In the genomic region with DNA sequence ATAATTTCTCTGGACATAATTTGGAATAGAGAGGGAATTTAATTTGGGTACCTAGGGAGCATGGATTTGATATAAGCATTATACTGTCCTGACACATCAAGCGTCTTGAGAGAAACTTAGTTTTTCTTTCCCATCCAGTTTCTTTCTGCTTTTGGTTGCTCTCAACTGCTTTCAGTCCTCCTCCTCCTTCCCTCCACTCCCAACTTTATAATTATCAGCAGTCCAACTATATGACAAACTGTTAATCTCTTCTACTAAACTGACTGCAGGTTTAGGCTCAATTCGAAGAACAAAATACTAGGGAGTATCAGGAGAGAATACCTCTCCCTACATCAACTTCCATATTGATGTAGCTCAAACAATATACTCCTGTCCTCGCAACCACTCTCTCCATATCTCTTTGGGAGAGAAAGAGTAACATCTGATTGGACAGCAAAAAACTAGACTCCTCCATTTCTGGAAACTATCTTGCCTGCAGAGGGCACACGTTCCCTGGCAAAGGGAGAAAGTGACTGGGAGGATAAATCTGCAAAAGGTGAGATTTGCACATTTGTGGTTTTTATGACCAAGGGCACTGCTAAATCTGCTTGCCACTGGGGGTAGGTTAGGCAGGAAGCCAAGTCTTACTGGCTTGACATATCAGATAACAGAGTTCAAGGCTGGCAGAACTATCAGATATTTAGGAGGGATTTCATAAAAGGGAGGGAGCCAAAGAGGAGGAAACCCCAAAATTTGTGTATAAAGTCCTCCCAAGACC, we compare ENCODE assay signal across 8 cellular contexts. TPM values are rescaled to one million over a fixed set of nuclear protein-coding genes. Genes with fewer than 3 reads are reported as not detected.
DNase-seq lines count a peak whose midpoint lies in the region; ATAC-seq and TF ChIP-seq lines count a peak whose summit lies in the region.

No MANE protein-coding gene starts in this region.

- H3K4me2 ChIP-seq in HCT116 (ENCODE audit: low read length) (peak overlapping the region; percentile 46), osteoblast (ENCODE audit: insufficient read depth, low read length) (peak overlapping the region; percentile 78)

- H3K9me3 Mint-ChIP-seq in activated CD8-positive, alpha-beta T cell treated with anti-CD3 and anti-CD28 coated beads, Interleukin-2, amount 10 ng/mL, durations not matched to agents 7 days and 5 days (ENCODE audit: insufficient read depth), result no peaks in the 10 kb centered on the region

- H2AFZ ChIP-seq in HCT116 (ENCODE audit: low read depth, low read length, poor library complexity, severe bottlenecking), result peak overlapping the region; percentile 84
- H2AFZ ChIP-seq in osteoblast (ENCODE audit: low read length), result peak overlapping the region; percentile 86

- intact Hi-C loops in HCT116 (cut with micrococcal nuclease), result loop anchor here (1.0 to 10.0 kb wide), 4 partner anchors 326 to 983 kb away; no protein-coding TSS in a partner anchor

- TF ChIP-seq CTCF in HCT116 (IDR thresholded peaks at IDR 0.05 in 2 of 3, conservative IDR thresholded peaks at IDR 0.05 in 1 of 3; ENCODE audit: borderline replicate concordance in 1 of 3, insufficient read depth in 1 of 3, low read depth in 2 of 3, low read length in 2 of 3) (peak; percentile 79 to 89 (median 82)), osteoblast (IDR thresholded peaks at IDR 0.05; ENCODE audit: extremely low read depth, low read depth, low read length) (peak; percentile 82)

- no peaks in the 10 kb centered on the region for H3K27me3 Mint-ChIP-seq in activated CD8-positive, alpha-beta T cell treated with anti-CD3 and anti-CD28 coated beads, Interleukin-2, amount 10 ng/mL, durations not matched to agents 7 days and 5 days (ENCODE audit: low read depth)

- TF ChIP-seq RAD21 in HCT116 (IDR thresholded peaks at IDR 0.05; ENCODE audit: low read depth), result peak; percentile 96

- no peaks in the 10 kb centered on the region for H3K36me3 ChIP-seq in HCT116 (ENCODE audit: control insufficient read depth in 1 of 2, insufficient read depth in 2 of 2, low read length in 2 of 2)
- H3K36me3 ChIP-seq in osteoblast (ENCODE audit: insufficient read depth, low read length), result no peaks in the 10 kb centered on the region

- H3K4me1 ChIP-seq in HCT116 (ENCODE audit: control insufficient read depth in 1 of 2, insufficient read depth in 2 of 2, low read length in 2 of 2) (peaks cover 3 to 10% of the 10 kb centered on the region in 2 experiments; a peak in 3 of 4 replicates), osteoblast (ENCODE audit: insufficient read depth, low read length) (peaks cover 3% of the 10 kb centered on the region)

- BruUV-seq in HCT116 (replicated peaks; lab: Mats Ljungman, UMichigan), result no TSS peak

- TF ChIP-seq POLR2A in HCT116 (IDR thresholded peaks at IDR 0.05; ENCODE audit: borderline replicate concordance, extremely low read depth, insufficient read depth, insufficient read length), result no peak

- POLR2A ChIA-PET in HCT116 (lab: Charles Lee), result no interaction called here
- POLR2A ChIA-PET in activated CD8-positive, alpha-beta T cell treated with anti-CD3 and anti-CD28 coated beads, Interleukin-2, amount 10 ng/mL, durations not matched to agents 7 days and 5 days (lab: Charles Lee), result no interaction called here

- no peak overlapping the region for H3K27ac ChIP-seq in HCT116 (ENCODE audit: low read depth, low read length)
- H3K27ac ChIP-seq in osteoblast (ENCODE audit: low read depth, low read length), result no peak overlapping the region

- H3K36me3 Mint-ChIP-seq in activated CD8-positive, alpha-beta T cell treated with anti-CD3 and anti-CD28 coated beads, Interleukin-2, amount 10 ng/mL, durations not matched to agents 7 days and 5 days (ENCODE audit: low read depth), result no peaks in the 10 kb centered on the region

- H3K9ac ChIP-seq in HCT116 (ENCODE audit: low read length), result no peak overlapping the region

- H3K27me3 ChIP-seq in HCT116 (ENCODE audit: insufficient read depth, low read length), result no peaks in the 10 kb centered on the region
- no peaks in the 10 kb centered on the region for H3K27me3 ChIP-seq in osteoblast (ENCODE audit: insufficient read depth, low read length)

- H3K4me1 Mint-ChIP-seq in activated CD8-positive, alpha-beta T cell treated with anti-CD3 and anti-CD28 coated beads, Interleukin-2, amount 10 ng/mL, durations not matched to agents 7 days and 5 days (ENCODE audit: low read depth), result peaks cover 10% of the 10 kb centered on the region

- no peaks in the 10 kb centered on the region for H3K79me2 ChIP-seq in HCT116 (ENCODE audit: insufficient read depth, low read length)
- no peaks in the 10 kb centered on the region for H3K79me2 ChIP-seq in osteoblast (ENCODE audit: insufficient read depth, low read length)

- no peaks in the 10 kb centered on the region for H3K9me2 ChIP-seq in HCT116 (ENCODE audit: insufficient read depth)

- H3K9me3 ChIP-seq in HCT116 (ENCODE audit: control insufficient read depth in 1 of 2, insufficient read depth in 1 of 2, low read depth in 1 of 2, low read length in 2 of 2), result no peaks in the 10 kb centered on the region
- H3K9me3 ChIP-seq in osteoblast (ENCODE audit: low read depth, low read length), result no peaks in the 10 kb centered on the region

- DNase-seq in DMS53 (lab: John Stamatoyannopoulos, UW) (peak; percentile 79), HCT116 (ENCODE audit: low read depth, low spot score) (peak; percentile 61), NCI-H526 (lab: John Stamatoyannopoulos, UW) (peak; percentile 15 to 65), fibroblast of peridontal ligament (ENCODE audit: extremely low read depth) (peak; percentile 70), osteoblast (ENCODE audit: insufficient read length, low spot score, missing footprints) (peak; percentile 72)
- DNase-seq in activated CD8-positive, alpha-beta T cell treated with anti-CD3 and anti-CD28 coated beads, Interleukin-2, amount 10 ng/mL, durations not matched to agents 7 days and 5 days, result peak; percentile 70

- H3K27ac Mint-ChIP-seq in activated CD8-positive, alpha-beta T cell treated with anti-CD3 and anti-CD28 coated beads, Interleukin-2, amount 10 ng/mL, durations not matched to agents 7 days and 5 days, result peak overlapping the region; percentile 6

- RAD21 ChIA-PET in HCT116 (lab: Charles Lee; ENCODE audit: low non-redundant PET in 1 of 2, low total read pairs in 2 of 2, uncharacterized antibody in 2 of 2, unreplicated experiment in 2 of 2), result interaction anchor here in 1 of 2 experiments (0.9 kb wide), 1 partner anchor 1078 kb away, joined by 3 read pairs; no protein-coding TSS in a partner anchor

- H3K4me3 Mint-ChIP-seq in activated CD8-positive, alpha-beta T cell treated with anti-CD3 and anti-CD28 coated beads, Interleukin-2, amount 10 ng/mL, durations not matched to agents 7 days and 5 days, result peak overlapping the region; percentile 20

- ATAC-seq in HCT116 (peak; percentile 98), HG02970 (IDR thresholded peaks at IDR 0.05; ENCODE audit: low FRiP score, unreplicated experiment) (no peak), HG02623 (IDR thresholded peaks at IDR 0.05; ENCODE audit: unreplicated experiment) (no peak)
- peak; percentile 88 for ATAC-seq in activated CD8-positive, alpha-beta T cell treated with anti-CD3 and anti-CD28 coated beads, Interleukin-2, amount 10 ng/mL, durations not matched to agents 7 days and 5 days

- CTCF ChIA-PET in HCT116 (lab: Charles Lee), result interaction anchor here (0.6 to 0.9 kb wide), 4 partner anchors 9 to 329 kb away, joined by 3 read pairs; no protein-coding TSS in a partner anchor
- CTCF ChIA-PET in activated CD8-positive, alpha-beta T cell treated with anti-CD3 and anti-CD28 coated beads, Interleukin-2, amount 10 ng/mL, durations not matched to agents 7 days and 5 days (lab: Charles Lee), result interaction anchor here (0.7 to 1.5 kb wide), 3 partner anchors 8 to 316 kb away, joined by 3 to 5 read pairs (median 3); no protein-coding TSS in a partner anchor

- peak overlapping the region in 1 of 2 experiments; percentile 9; a peak in 1 of 4 replicates for H3K4me3 ChIP-seq in HCT116 (replicated peaks in 1 of 2; ENCODE audit: low read depth in 1 of 2, low read length in 2 of 2)
- peak overlapping the region; percentile 62 for H3K4me3 ChIP-seq in osteoblast (ENCODE audit: insufficient read depth, low read length)

- H4K20me1 ChIP-seq in HCT116 (ENCODE audit: insufficient read depth) (no peaks in the 10 kb centered on the region), osteoblast (ENCODE audit: insufficient read depth, low read length) (no peaks in the 10 kb centered on the region)

TF ChIP-seq in HCT116, 20 proteins besides CTCF, POLR2A, EP300 and RAD21:
- TF ChIP-seq, protein P1, sequence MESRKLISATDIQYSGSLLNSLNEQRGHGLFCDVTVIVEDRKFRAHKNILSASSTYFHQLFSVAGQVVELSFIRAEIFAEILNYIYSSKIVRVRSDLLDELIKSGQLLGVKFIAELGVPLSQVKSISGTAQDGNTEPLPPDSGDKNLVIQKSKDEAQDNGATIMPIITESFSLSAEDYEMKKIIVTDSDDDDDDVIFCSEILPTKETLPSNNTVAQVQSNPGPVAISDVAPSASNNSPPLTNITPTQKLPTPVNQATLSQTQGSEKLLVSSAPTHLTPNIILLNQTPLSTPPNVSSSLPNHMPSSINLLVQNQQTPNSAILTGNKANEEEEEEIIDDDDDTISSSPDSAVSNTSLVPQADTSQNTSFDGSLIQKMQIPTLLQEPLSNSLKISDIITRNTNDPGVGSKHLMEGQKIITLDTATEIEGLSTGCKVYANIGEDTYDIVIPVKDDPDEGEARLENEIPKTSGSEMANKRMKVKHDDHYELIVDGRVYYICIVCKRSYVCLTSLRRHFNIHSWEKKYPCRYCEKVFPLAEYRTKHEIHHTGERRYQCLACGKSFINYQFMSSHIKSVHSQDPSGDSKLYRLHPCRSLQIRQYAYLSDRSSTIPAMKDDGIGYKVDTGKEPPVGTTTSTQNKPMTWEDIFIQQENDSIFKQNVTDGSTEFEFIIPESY (IDR thresholded peaks at IDR 0.05; ENCODE audit: extremely low read depth, insufficient replicate concordance, low read length), result no peak
- TF ChIP-seq SRF (IDR thresholded peaks at IDR 0.05; ENCODE audit: low read depth) (0 out of 2 replicates have a peak, but pooled peaks have one; percentile 42), CBX3 (IDR thresholded peaks at IDR 0.05; ENCODE audit: low read depth) (peak; percentile 85), YY1 (IDR thresholded peaks at IDR 0.05; ENCODE audit: extremely low read depth, insufficient replicate concordance, low read depth, low read length) (peak; percentile 62)
- TF ChIP-seq, protein P2, sequence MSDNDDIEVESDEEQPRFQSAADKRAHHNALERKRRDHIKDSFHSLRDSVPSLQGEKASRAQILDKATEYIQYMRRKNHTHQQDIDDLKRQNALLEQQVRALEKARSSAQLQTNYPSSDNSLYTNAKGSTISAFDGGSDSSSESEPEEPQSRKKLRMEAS (IDR thresholded peaks at IDR 0.05), result peak; percentile 43; the same call in 1 of the 2 replicates

RNA-seq across cellular contexts. Expression of a gene that starts 40.1 kb away (rescaled TPM):
- total RNA-seq in HCT116 (2021; ENCODE audit: unreplicated experiment) (2.5 TPM), osteoblast (8.7 and 12.1 TPM in 2 replicates)
- 0.56 and 0.59 TPM in 2 replicates for polyA plus RNA-seq in HCT116 (2012)
- 1 to 10 TPM; 5.1 TPM for total RNA-seq in activated CD8-positive, alpha-beta T cell treated with anti-CD3 and anti-CD28 coated beads, Interleukin-2, amount 10 ng/mL, durations not matched to agents 7 days and 5 days

Comparison
In these comparisons a context has a peak if more than half of its experiments do, and no peak if none do; other contexts are left out.
1. ATAC-seq: peak in HCT116 (single experiment) and activated CD8-positive, alpha-beta T cell treated with anti-CD3 and anti-CD28 coated beads, Interleukin-2, amount 10 ng/mL, durations not matched to agents 7 days and 5 days (single experiment); none in HG02970 (single experiment) and HG02623 (single experiment).
2. Peak in every context shown above with its lines, with median percentiles within 50 percentile points of each other: DNase-seq.